Comparison of ENCODE assay signal across 8 cellular contexts in the genomic region with DNA sequence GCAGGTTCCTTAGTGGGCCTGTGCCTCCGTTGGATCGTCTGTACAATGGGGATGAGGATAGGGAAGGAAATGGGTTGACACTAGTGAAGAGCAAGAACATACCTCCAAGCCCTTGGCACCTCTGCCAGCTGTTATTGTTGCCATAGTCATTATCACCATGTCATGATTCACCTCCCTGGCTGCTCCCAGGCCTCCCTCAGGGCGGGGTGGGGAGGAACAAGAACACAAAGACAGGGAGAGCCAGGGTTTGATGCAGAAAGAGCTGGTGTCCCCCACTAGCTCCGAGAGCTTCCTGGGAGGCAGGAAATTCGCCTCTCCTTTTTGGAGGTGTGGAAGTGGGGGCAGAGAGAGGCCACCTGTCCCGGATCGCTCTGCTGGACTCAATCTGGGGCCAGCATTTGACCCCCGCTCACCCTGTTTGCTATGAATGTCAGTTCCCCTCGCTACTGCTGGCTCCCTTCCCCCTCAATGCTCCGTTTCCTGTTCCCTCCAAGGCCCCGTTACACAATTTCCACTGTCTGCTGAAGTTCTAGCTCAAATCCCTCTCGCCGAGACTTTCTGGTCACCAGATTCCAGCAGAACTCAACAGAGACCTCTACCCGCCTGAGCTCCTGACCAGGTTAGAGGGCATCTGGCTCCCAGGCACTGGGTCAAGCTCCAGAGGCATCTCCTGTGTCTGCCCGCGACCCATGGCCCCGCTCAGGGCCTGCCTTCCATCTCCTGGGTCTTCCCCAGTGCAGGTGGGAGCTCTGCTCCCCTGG. TPM values are rescaled to one million over a fixed set of nuclear protein-coding genes. Genes with fewer than 3 reads are reported as not detected.
DNase-seq lines count a peak whose midpoint lies in the region; ATAC-seq, FAIRE-seq and TF ChIP-seq lines count a peak whose summit lies in the region.

No MANE protein-coding gene starts in this region.

- no peaks in the 10 kb centered on the region for H3K36me3 Mint-ChIP-seq in activated CD4-positive, alpha-beta T cell treated with anti-CD3 and anti-CD28 coated beads for 36 hours (ENCODE audit: low read depth)
- peaks cover 12% of the 10 kb centered on the region for H3K36me3 Mint-ChIP-seq in astrocyte (ENCODE audit: low read depth, unreplicated experiment)

- H2AFZ ChIP-seq in astrocyte (ENCODE audit: low read depth, low read length) = no peak overlapping the region
- H2AFZ ChIP-seq in HepG2 (ENCODE audit: low read length) = no peak overlapping the region

- DNase-seq in activated CD4-positive, alpha-beta T cell treated with anti-CD3 and anti-CD28 coated beads for 36 hours = peak; percentile 61
- DNase-seq in activated CD4-positive, alpha-beta T cell treated with anti-CD3 and anti-CD28 coated beads, Interleukin-2, amount 50 U/mL, for 1 hour = no peak
- DNase-seq in astrocyte (ENCODE audit: low read depth) (peak; percentile 49), HepG2 (ENCODE audit: low spot score) (no peak), NCI-H1436 (lab: John Stamatoyannopoulos, UW) (no peak)

- POLR2A ChIA-PET in activated CD4-positive, alpha-beta T cell treated with anti-CD3 and anti-CD28 coated beads for 36 hours (lab: Charles Lee) = interaction anchor here (1.1 kb wide), 1 partner anchor 13 kb away, joined by 3 read pairs; the partner anchor contains the start of gene CEP295NL
- POLR2A ChIA-PET in HepG2 (lab: Yijun Ruan, JAX) = interaction anchor here (1.1 kb wide), 1 partner anchor 41 kb away, joined by 3 read pairs; no protein-coding TSS in a partner anchor

- H3K9me3 Mint-ChIP-seq in activated CD4-positive, alpha-beta T cell treated with anti-CD3 and anti-CD28 coated beads for 36 hours (ENCODE audit: low read depth) = no peaks in the 10 kb centered on the region
- no peaks in the 10 kb centered on the region for H3K9me3 Mint-ChIP-seq in astrocyte (ENCODE audit: unreplicated experiment)

- H3K27ac ChIP-seq in astrocyte (ENCODE audit: low read depth, low read length) (peak overlapping the region; percentile 4), HepG2 (ENCODE audit: extremely low read length, insufficient read depth, low read length) (no peak overlapping the region), thymus (ENCODE audit: low read depth) (peak overlapping the region; percentile 95)

- H3K27me3 ChIP-seq in astrocyte (ENCODE audit: insufficient read depth, low read length) = no peaks in the 10 kb centered on the region
- H3K27me3 ChIP-seq in HepG2 (ENCODE audit: control insufficient read depth in 1 of 2, insufficient read depth in 2 of 2, low read length in 2 of 2) = no peaks in the 10 kb centered on the region
- no peaks in the 10 kb centered on the region for H3K27me3 ChIP-seq in thymus (ENCODE audit: control insufficient read depth, insufficient read depth)

- peak overlapping the region; percentile 69 for H3K27ac Mint-ChIP-seq in activated CD4-positive, alpha-beta T cell treated with anti-CD3 and anti-CD28 coated beads for 36 hours
- peak overlapping the region; percentile 58 for H3K27ac Mint-ChIP-seq in astrocyte (ENCODE audit: unreplicated experiment)

- H3K27me3 Mint-ChIP-seq in activated CD4-positive, alpha-beta T cell treated with anti-CD3 and anti-CD28 coated beads for 36 hours = no peaks in the 10 kb centered on the region
- H3K27me3 Mint-ChIP-seq in astrocyte (ENCODE audit: low read depth, unreplicated experiment) = no peaks in the 10 kb centered on the region

- H3K4me1 ChIP-seq in astrocyte (ENCODE audit: insufficient read depth, low read length) = peaks cover 20% of the 10 kb centered on the region
- peaks cover 32% of the 10 kb centered on the region for H3K4me1 ChIP-seq in HepG2 (ENCODE audit: insufficient read depth, low read length)
- peaks cover 36% of the 10 kb centered on the region for H3K4me1 ChIP-seq in thymus (ENCODE audit: control insufficient read depth, insufficient read depth, low read length)

- TF ChIP-seq CTCF in astrocyte (IDR thresholded peaks at IDR 0.05; ENCODE audit: insufficient read depth, low read depth, low read length) (no peak), HepG2 (CRISPR knock-in tag; IDR thresholded peaks at IDR 0.05) (no peak)

- H3K79me2 ChIP-seq in astrocyte (ENCODE audit: insufficient read depth, low read length) (peaks cover 93% of the 10 kb centered on the region), HepG2 (ENCODE audit: insufficient read depth, low read length) (no peaks in the 10 kb centered on the region)

- no TSS peak for BruUV-seq in HepG2 (replicated peaks; lab: Mats Ljungman, UMichigan)

- no peaks in the 10 kb centered on the region for H3K36me3 ChIP-seq in astrocyte (ENCODE audit: insufficient read depth, low read length)
- H3K36me3 ChIP-seq in HepG2 (replicated peaks in 1 of 2; ENCODE audit: control insufficient read depth in 1 of 2, insufficient read depth in 2 of 2, low read length in 2 of 2) = no peaks in the 10 kb centered on the region
- H3K36me3 ChIP-seq in thymus (ENCODE audit: control insufficient read depth, insufficient read depth) = peaks cover 16% of the 10 kb centered on the region

- H3K4me3 ChIP-seq in astrocyte (ENCODE audit: insufficient read depth, low read depth, low read length) (no peak overlapping the region), HepG2 (replicated peaks in 1 of 3; ENCODE audit: insufficient read depth in 1 of 3, low read depth in 2 of 3, low read length in 3 of 3) (no peak overlapping the region), thymus (ENCODE audit: low read length) (peak overlapping the region; percentile 49)

- in situ Hi-C loops in HepG2 (cut with HindIII; ENCODE audit: extremely low pct_ligation_motif_present, low pct_unique_long_range_greater_than_20kb) = no loop called here

- intact Hi-C loops in activated CD4-positive, alpha-beta T cell treated with anti-CD3 and anti-CD28 coated beads for 36 hours (cut with DNase I, micrococcal nuclease) = no loop called here
- intact Hi-C loops in HepG2 (cut with micrococcal nuclease; ENCODE audit: unreplicated experiment) = no loop called here

- H3K4me2 ChIP-seq in astrocyte (ENCODE audit: low read length) (peak overlapping the region; percentile 53), HepG2 (ENCODE audit: low read depth, low read length) (no peak overlapping the region)

- ATAC-seq in activated CD4-positive, alpha-beta T cell treated with anti-CD3 and anti-CD28 coated beads for 36 hours = peak; percentile 87
- ATAC-seq in HepG2 = no peak
- no peak for ATAC-seq in GM21367 (IDR thresholded peaks at IDR 0.05; ENCODE audit: unreplicated experiment)
- no peak for ATAC-seq in HG02571 (IDR thresholded peaks at IDR 0.05; ENCODE audit: unreplicated experiment)

- H3K9me3 ChIP-seq in astrocyte (ENCODE audit: insufficient read depth, low read depth, low read length) = no peaks in the 10 kb centered on the region
- no peaks in the 10 kb centered on the region for H3K9me3 ChIP-seq in HepG2 (ENCODE audit: low read length)
- no peaks in the 10 kb centered on the region for H3K9me3 ChIP-seq in thymus (ENCODE audit: control insufficient read depth)

- no peak for TF ChIP-seq RAD21 in HepG2 (CRISPR knock-in tag; IDR thresholded peaks at IDR 0.05)

- CTCF ChIA-PET in activated CD4-positive, alpha-beta T cell treated with anti-CD3 and anti-CD28 coated beads for 36 hours (lab: Charles Lee) = interaction anchor here (0.6 to 1.9 kb wide), 3 partner anchors 26 to 897 kb away, joined by 3 to 7 read pairs (median 4); no protein-coding TSS in a partner anchor
- CTCF ChIA-PET in HepG2 (lab: Yijun Ruan, JAX; ENCODE audit: low intra/inter-chr PET ratio, low total read pairs) = no interaction called here

- no peak for FAIRE-seq in astrocyte (lab: Jason Lieb, UNC)
- FAIRE-seq in HepG2 (lab: Jason Lieb, UNC) = no peak

- H4K20me1 ChIP-seq in astrocyte (ENCODE audit: insufficient read depth, low read length) (peaks cover 85% of the 10 kb centered on the region), HepG2 (ENCODE audit: insufficient read depth, low read length) (no peaks in the 10 kb centered on the region)

- H3K9ac ChIP-seq in astrocyte (ENCODE audit: low read length) (peak overlapping the region; percentile 40), HepG2 (ENCODE audit: insufficient read depth, low read depth, low read length) (no peak overlapping the region)

- TF ChIP-seq EP300 in HepG2 (IDR thresholded peaks at IDR 0.05; ENCODE audit: low read depth in 2 of 2, low read length in 2 of 2) (no peak), HepG2 (CRISPR knock-in tag; IDR thresholded peaks at IDR 0.05; ENCODE audit: borderline replicate concordance) (no peak)

- H3K4me3 Mint-ChIP-seq in activated CD4-positive, alpha-beta T cell treated with anti-CD3 and anti-CD28 coated beads for 36 hours = peak overlapping the region; percentile 47
- H3K4me3 Mint-ChIP-seq in astrocyte (ENCODE audit: unreplicated experiment) = no peak overlapping the region

- WGBS in HepG2 (ENCODE audit: low lambda C conversion rate) = 93% methylated on average over 17 of the region's 17 CpGs
- whole genome bisulfite sequencing in thymus = 37% methylated on average over 17 of the region's 17 CpGs

- no peak for TF ChIP-seq POLR2A in HepG2 (IDR thresholded peaks at IDR 0.05; ENCODE audit: insufficient read depth in 1 of 2, low read depth in 2 of 2, low read length in 2 of 2)

- peaks cover 13% of the 10 kb centered on the region for H3K4me1 Mint-ChIP-seq in activated CD4-positive, alpha-beta T cell treated with anti-CD3 and anti-CD28 coated beads for 36 hours
- peaks cover 20% of the 10 kb centered on the region for H3K4me1 Mint-ChIP-seq in astrocyte (ENCODE audit: low read depth, unreplicated experiment)

RNA-seq across cellular contexts. Expression of gene TIMP2, which starts 9.1 kb away (rescaled TPM):
- total RNA-seq in activated CD4-positive, alpha-beta T cell treated with anti-CD3 and anti-CD28 coated beads for 36 hours = 1 to 10 TPM; 1.6 to 1.9 TPM
- total RNA-seq in astrocyte = 184 and 187 TPM in 2 replicates
- total RNA-seq in HepG2 (2016; rRNA removed; fragmentation: Illumina TruSeq; extraction: Trizol) = 2.2 and 3.8 TPM in 2 replicates
- 1.4 and 1.7 TPM in 2 replicates for total RNA-seq in HepG2 (2016; cell fraction: cytosol; rRNA removed; fragmentation: Illumina TruSeq; extraction: Trizol; ENCODE audit: low read depth)
- 1.7 and 3.9 TPM in 2 replicates for total RNA-seq in HepG2 (2016; cell fraction: insoluble cytoplasmic fraction; rRNA removed; fragmentation: Illumina TruSeq; extraction: Trizol)
- 3.3 and 3.4 TPM in 2 replicates for total RNA-seq in HepG2 (2016; cell fraction: membrane; rRNA removed; fragmentation: Illumina TruSeq; extraction: Trizol)
- 6.3 and 8.0 TPM in 2 replicates for total RNA-seq in HepG2 (2016; cell fraction: nucleus; rRNA removed; fragmentation: Illumina TruSeq; extraction: Trizol)
- polyA plus RNA-seq in HepG2 (2011; rRNA removed) = 8.5 and 11.7 TPM in 2 replicates
- 8.0 and 12.6 TPM in 2 replicates for polyA plus RNA-seq in HepG2 (2011; cell fraction: cytosol; rRNA removed)
- 10.4 and 13.8 TPM in 2 replicates for polyA plus RNA-seq in HepG2 (2011; cell fraction: nucleus; rRNA removed)
- polyA plus RNA-seq in HepG2 (2012) = 25.0 and 33.2 TPM in 2 replicates
- polyA plus RNA-seq in HepG2 (2016; cell fraction: cytosol; fragmentation: Illumina TruSeq; extraction: Trizol; ENCODE audit: low read depth) = 3.0 and 3.2 TPM in 2 replicates
- polyA plus RNA-seq in HepG2 (2016; cell fraction: insoluble cytoplasmic fraction; fragmentation: Illumina TruSeq; extraction: Trizol; ENCODE audit: low read depth) = 3.9 and 5.4 TPM in 2 replicates
- 4.0 and 5.0 TPM in 2 replicates for polyA plus RNA-seq in HepG2 (2016; cell fraction: membrane; fragmentation: Illumina TruSeq; extraction: Trizol; ENCODE audit: low read depth)
- polyA plus RNA-seq in HepG2 (2016; cell fraction: nucleus; fragmentation: Illumina TruSeq; extraction: Trizol; ENCODE audit: insufficient read depth, low read depth) = 18.4 and 18.6 TPM in 2 replicates
- 10.0 and 25.5 TPM in 2 replicates for polyA minus RNA-seq in HepG2 (2011; rRNA and poly(A)+ RNA removed; ENCODE audit: low replicate concordance)
- 11.5 and 14.6 TPM in 2 replicates for polyA minus RNA-seq in HepG2 (2011; cell fraction: cytosol; rRNA and poly(A)+ RNA removed)
- 4.2 and 6.2 TPM in 2 replicates for polyA minus RNA-seq in HepG2 (2011; cell fraction: nucleus; rRNA and poly(A)+ RNA removed)
- 27.5 TPM for polyA plus RNA-seq in thymus

RNA-seq across cellular contexts. Expression of gene CEP295NL, which starts 13.1 kb away (rescaled TPM):
- not detected for total RNA-seq in activated CD4-positive, alpha-beta T cell treated with anti-CD3 and anti-CD28 coated beads for 36 hours
- total RNA-seq in astrocyte (1.3 and 1.6 TPM in 2 replicates), HepG2 (2016; rRNA removed; fragmentation: Illumina TruSeq; extraction: Trizol) (not detected in 2 replicates)
- not detected in 2 replicates for total RNA-seq in HepG2 (2016; cell fraction: cytosol; rRNA removed; fragmentation: Illumina TruSeq; extraction: Trizol; ENCODE audit: low read depth)
- 0.06 TPM in 1 of 2 replicates, not detected in the other for total RNA-seq in HepG2 (2016; cell fraction: insoluble cytoplasmic fraction; rRNA removed; fragmentation: Illumina TruSeq; extraction: Trizol)
- not detected in 2 replicates for total RNA-seq in HepG2 (2016; cell fraction: membrane; rRNA removed; fragmentation: Illumina TruSeq; extraction: Trizol)
- total RNA-seq in HepG2 (2016; cell fraction: nucleus; rRNA removed; fragmentation: Illumina TruSeq; extraction: Trizol) = not detected in 2 replicates
- polyA plus RNA-seq in HepG2 (2011; rRNA removed) (not detected in 2 replicates), thymus (0.50 TPM)
- polyA plus RNA-seq in HepG2 (2011; cell fraction: cytosol; rRNA removed) = not detected in 2 replicates
- polyA plus RNA-seq in HepG2 (2011; cell fraction: nucleus; rRNA removed) = 0.14 and 0.31 TPM in 2 replicates
- polyA plus RNA-seq in HepG2 (2012) = 0.07 and 0.13 TPM in 2 replicates
- polyA plus RNA-seq in HepG2 (2016; cell fraction: cytosol; fragmentation: Illumina TruSeq; extraction: Trizol; ENCODE audit: low read depth) = not detected in 2 replicates
- not detected in 2 replicates for polyA plus RNA-seq in HepG2 (2016; cell fraction: insoluble cytoplasmic fraction; fragmentation: Illumina TruSeq; extraction: Trizol; ENCODE audit: low read depth)
- polyA plus RNA-seq in HepG2 (2016; cell fraction: membrane; fragmentation: Illumina TruSeq; extraction: Trizol; ENCODE audit: low read depth) = not detected in 2 replicates
- not detected in 2 replicates for polyA plus RNA-seq in HepG2 (2016; cell fraction: nucleus; fragmentation: Illumina TruSeq; extraction: Trizol; ENCODE audit: insufficient read depth, low read depth)
- polyA minus RNA-seq in HepG2 (2011; rRNA and poly(A)+ RNA removed; ENCODE audit: low replicate concordance) = 1.2 TPM in 1 of 2 replicates, not detected in the other
- not detected in 2 replicates for polyA minus RNA-seq in HepG2 (2011; cell fraction: cytosol; rRNA and poly(A)+ RNA removed)
- polyA minus RNA-seq in HepG2 (2011; cell fraction: nucleus; rRNA and poly(A)+ RNA removed) = 1.5 and 1.6 TPM in 2 replicates

Comparison
In these comparisons a context has a peak if more than half of its experiments do, and no peak if none do; other contexts are left out.
1. DNase-seq: peak in activated CD4-positive, alpha-beta T cell treated with anti-CD3 and anti-CD28 coated beads for 36 hours (single experiment) and astrocyte (single experiment); none in activated CD4-positive, alpha-beta T cell treated with anti-CD3 and anti-CD28 coated beads, Interleukin-2, amount 50 U/mL, for 1 hour (single experiment), HepG2 (single experiment) and NCI-H1436 (single experiment).
2. RNA of gene TIMP2, which starts 9.1 kb away (total RNA-seq): 184 to 187 TPM in astrocyte; 1.4 to 8.0 TPM in HepG2 and 1.6 to 1.9 TPM in activated CD4-positive, alpha-beta T cell treated with anti-CD3 and anti-CD28 coated beads for 36 hours; every median in the first group is over 10 times any median in the second.